ENCODE assay signal across 15 cellular contexts in the genomic region with DNA sequence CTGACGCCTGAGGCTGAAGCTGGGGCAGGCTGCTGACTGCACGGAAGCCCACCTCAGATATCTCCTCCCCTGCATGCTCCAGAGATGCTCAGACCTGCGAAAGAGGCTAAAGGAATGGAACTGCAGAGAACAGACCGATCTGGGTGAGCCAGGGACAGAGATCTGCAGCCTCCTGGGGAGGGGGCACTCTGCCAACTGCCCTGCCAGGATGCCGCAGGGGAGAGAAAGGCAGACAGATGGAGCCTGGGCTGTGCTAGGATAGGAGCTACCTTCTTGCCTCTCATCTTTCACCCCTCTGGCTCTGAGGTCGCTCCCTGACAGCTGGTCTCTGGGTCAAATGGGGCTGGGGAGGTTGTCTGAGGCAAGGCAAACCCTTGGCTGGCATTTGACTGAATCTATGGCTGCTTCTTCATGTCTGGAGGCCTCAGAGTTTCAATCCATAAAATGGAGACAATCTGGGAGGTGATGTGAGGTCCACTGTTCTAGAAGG.
"Had no signal": no experiment of that assay in that cellular context is flagged by ENCODE, and none has a peak within 500 bp of the region (broad histone marks: within the 10 kb centered on the region; RNA-seq: fewer than 3 reads in every experiment).

No MANE protein-coding gene starts in this region.

- H3K4me3 ChIP-seq: colonic mucosa, prostate gland, skin epidermis, tibial artery, uterus had no signal

- ATAC-seq: activated naive CD4-positive, alpha-beta T cell treated with anti-CD3 and anti-CD28 coated beads, Interleukin-2, amount 50 U/mL, for 72 hours; activated T-cell treated with anti-CD3 and anti-CD28 coated beads, Interleukin-2, amount 50 U/mL, for 72 hours; foreskin keratinocyte; right cardiac atrium had no signal

- H3K4me1 ChIP-seq: colonic mucosa, foreskin keratinocyte, prostate gland, tibial artery, uterus had no signal

- H3K36me3 ChIP-seq: colonic mucosa, prostate gland, tibial artery, uterus had no signal

- H3K27me3 ChIP-seq: colonic mucosa, foreskin keratinocyte, uterus had no signal

- DNase-seq: activated CD4-positive, alpha-beta T cell treated with anti-CD3 and anti-CD28 coated beads for 4 hours; activated CD8-positive, alpha-beta memory T cell treated with anti-CD3 and anti-CD28 coated beads, Interleukin-2, amount 50 U/mL, for 48 hours; activated gamma-delta T cell; activated T-cell treated with anti-CD3 and anti-CD28 coated beads, Interleukin-2, amount 50 U/mL, for 72 hours; colonic mucosa; foreskin keratinocyte; occipital lobe; right cardiac atrium; stimulated activated CD4-positive, alpha-beta T cell treated with anti-CD3 and anti-CD28 coated beads, Interleukin-4, amount 100 ng/mL, for 24 hours; stimulated activated naive CD4-positive, alpha-beta T cell; tibial artery; uterus had no signal

- H3K9me3 ChIP-seq: colonic mucosa, prostate gland, tibial artery, uterus had no signal

- H3K27ac ChIP-seq: colonic mucosa, foreskin keratinocyte, prostate gland, skin epidermis, tibial artery, uterus had no signal
